1 cellular context compared by ENCODE assay signal in genomic region chr10:92241501-92241900, GRCh38.
TF ChIP-seq lines count a peak whose summit lies in the region.

No MANE protein-coding gene starts in this region.

TF ChIP-seq in IMR-90, 13 proteins besides CTCF, POLR2A, EP300 and RAD21 (continued from another document):
- TF ChIP-seq ELK1 (IDR thresholded peaks at IDR 0.05; ENCODE audit: borderline replicate concordance, low read depth, low read length) (no peak), RCOR1 (IDR thresholded peaks at IDR 0.05; ENCODE audit: insufficient replicate concordance, low read length) (no peak), NFE2L2 (IDR thresholded peaks at IDR 0.05; ENCODE audit: low read depth, low read length) (no peak), USF2 (IDR thresholded peaks at IDR 0.05; ENCODE audit: low read depth, low read length) (no peak), CHD1 (IDR thresholded peaks at IDR 0.05; ENCODE audit: low read depth, low read length) (no peak)
